In genomic region chr12:123519151-123520001, GRCh38 we compare ENCODE assay signal across 8 cellular contexts. TPM values are rescaled to one million over a fixed set of nuclear protein-coding genes. Genes with fewer than 3 reads are reported as not detected.
DNase-seq lines count a peak whose midpoint lies in the region; ATAC-seq, FAIRE-seq and TF ChIP-seq lines count a peak whose summit lies in the region.

No MANE protein-coding gene starts in this region.

- no peak overlapping the region for H2BK120ac ChIP-seq in neuronal stem cell (ENCODE audit: low read depth, low read length)

- peak overlapping the region; percentile 20 for H2AK5ac ChIP-seq in neuronal stem cell (ENCODE audit: low read depth, low read length)

- H3K9ac ChIP-seq in NT2/D1 (ENCODE audit: insufficient read length, low read depth) (no peak overlapping the region), neuronal stem cell (ENCODE audit: low read depth, low read length, poor library complexity) (no peak overlapping the region)

- TF ChIP-seq CTCF in fibroblast of mammary gland (conservative IDR thresholded peaks at IDR 0.05; ENCODE audit: control insufficient read depth, insufficient read depth, low read depth, low read length) = no peak

- no peak overlapping the region for H3K4me2 ChIP-seq in neuronal stem cell (ENCODE audit: insufficient read depth, low read length, poor library complexity, severe bottlenecking)

- no peak overlapping the region for H3K18ac ChIP-seq in neuronal stem cell (ENCODE audit: low read length)

- no peak overlapping the region for H3K23ac ChIP-seq in neuronal stem cell (ENCODE audit: low read depth, low read length, poor library complexity)

- H2AFZ ChIP-seq in neuronal stem cell (ENCODE audit: low read length) = no peak overlapping the region

- ATAC-seq in HG02938 (IDR thresholded peaks at IDR 0.05; ENCODE audit: unreplicated experiment) (no peak), HG03280 (IDR thresholded peaks at IDR 0.05; ENCODE audit: unreplicated experiment) (no peak)

- FAIRE-seq in frontal cortex (lab: Jason Lieb, UNC) = no peak

- no peak overlapping the region for H4K8ac ChIP-seq in neuronal stem cell (ENCODE audit: low read depth, low read length)

- peaks cover 11% of the 10 kb centered on the region for H3K4me1 ChIP-seq in NT2/D1 (ENCODE audit: insufficient read depth, insufficient read length)
- no peaks in the 10 kb centered on the region for H3K4me1 ChIP-seq in neuronal stem cell (ENCODE audit: control insufficient read depth in 2 of 2, insufficient read depth in 1 of 2, low read depth in 1 of 2, low read length in 2 of 2)

- DNase-seq in AG08395 (ENCODE audit: low spot score) (peak; percentile 83), NT2/D1 (ENCODE audit: low read depth, low spot score) (peak; percentile 33), fibroblast of mammary gland (ENCODE audit: low read depth) (peak; percentile 35), neuronal stem cell (ENCODE audit: low spot score) (no peak), frontal cortex (ENCODE audit: low spot score in 2 of 2) (no peak)
- no peak for DNase-seq in activated naive CD4-positive, alpha-beta T cell treated with Interleukin-2 at 50 U/mL for 16 hours

- H4K91ac ChIP-seq in neuronal stem cell (ENCODE audit: low read depth, low read length, poor library complexity) = no peak overlapping the region

- H3K4ac ChIP-seq in neuronal stem cell (ENCODE audit: low read length) = no peak overlapping the region

- H2BK5ac ChIP-seq in neuronal stem cell (ENCODE audit: low read length) = no peak overlapping the region

- no peak overlapping the region for H2BK15ac ChIP-seq in neuronal stem cell (ENCODE audit: low read length)

- no peak overlapping the region for H3K27ac ChIP-seq in neuronal stem cell (replicated peaks; ENCODE audit: low read length)

- H3K27me3 ChIP-seq in NT2/D1 (ENCODE audit: insufficient read depth, insufficient read length) (no peaks in the 10 kb centered on the region), neuronal stem cell (ENCODE audit: control insufficient read depth in 3 of 3, insufficient read depth in 3 of 3, low read depth in 1 of 3, low read length in 3 of 3) (no peaks in the 10 kb centered on the region)

- H3K36me3 ChIP-seq in NT2/D1 (ENCODE audit: insufficient read depth, insufficient read length, low read length) = peaks cover 70% of the 10 kb centered on the region
- peaks cover 45 to 88% of the 10 kb centered on the region in 2 donors for H3K36me3 ChIP-seq in neuronal stem cell (replicated peaks in 1 of 2; ENCODE audit: control insufficient read depth in 2 of 2, insufficient read depth in 2 of 2, low read length in 2 of 2)

- no peak overlapping the region for H3K14ac ChIP-seq in neuronal stem cell (ENCODE audit: low read length)

- WGBS in neuronal stem cell (ENCODE audit: extremely low coverage in 2 of 2, insufficient read length in 2 of 2, insufficient replicate concordance in 1 of 2), 2 donors = no CpG with 5 or more reads among the region's 24 CpGs

- H3K9me3 ChIP-seq in NT2/D1 (ENCODE audit: insufficient read depth, low read length) (no peaks in the 10 kb centered on the region), neuronal stem cell (replicated peaks in 1 of 2; ENCODE audit: control insufficient read depth in 2 of 2, insufficient read depth in 1 of 2, low read depth in 1 of 2, low read length in 2 of 2) (no peaks in the 10 kb centered on the region)

- H2BK12ac ChIP-seq in neuronal stem cell (ENCODE audit: low read length) = no peak overlapping the region

- H3K79me1 ChIP-seq in neuronal stem cell (ENCODE audit: low read depth, low read length) = no peaks in the 10 kb centered on the region

- no peak overlapping the region for H3K4me3 ChIP-seq in NT2/D1 (ENCODE audit: insufficient read length, low read depth)
- H3K4me3 ChIP-seq in fibroblast of mammary gland (ENCODE audit: control insufficient read depth, low read depth, low read length) = no peak overlapping the region
- H3K4me3 ChIP-seq in neuronal stem cell (ENCODE audit: low read length in 2 of 2) = no peak overlapping the region

RNA-seq across cellular contexts. Expression of gene RILPL1, which starts 14.1 kb away (rescaled TPM):
- polyA plus RNA-seq in neuronal stem cell (2013, experiment 1 of 2) = 42.4 TPM
- polyA plus RNA-seq in neuronal stem cell (2013, experiment 2 of 2) = 42.6 TPM
- total RNA-seq in frontal cortex = 3.7 TPM

Comparison
In these comparisons a context has a peak if more than half of its experiments do, and no peak if none do; other contexts are left out.
1. DNase-seq: peak in AG08395 (single experiment), NT2/D1 (single experiment) and fibroblast of mammary gland (single experiment); none in neuronal stem cell (single experiment), frontal cortex (0 of 2) and activated naive CD4-positive, alpha-beta T cell treated with Interleukin-2 at 50 U/mL for 16 hours (single experiment).